ENCODE assay signal across 29 cellular contexts in genomic region chr11:30432716-30433115, GRCh38.
DNase-seq lines count a peak whose midpoint lies in the region; ATAC-seq, FAIRE-seq and TF ChIP-seq lines count a peak whose summit lies in the region.
"Had no signal": no experiment of that assay in that cellular context is flagged by ENCODE, and none has a peak within 500 bp of the region (broad histone marks: within the 10 kb centered on the region; RNA-seq: fewer than 3 reads in every experiment).

No MANE protein-coding gene starts in this region.

- no peak overlapping the region for H4K91ac ChIP-seq in trophoblast cell (ENCODE audit: low read depth, low read length)

- FAIRE-seq in GM19239 (lab: Jason Lieb, UNC), result no peak
- FAIRE-seq: GM12891, H1 had no signal

- H3K4me2 ChIP-seq in trophoblast cell (ENCODE audit: low read length), result no peak overlapping the region
- H3K4me2 ChIP-seq: PC-9 had no signal

- H3K79me2 ChIP-seq in trophoblast cell (ENCODE audit: control insufficient read depth, insufficient read depth, low read length, poor library complexity), result no peaks in the 10 kb centered on the region

- H3K14ac ChIP-seq in trophoblast cell (ENCODE audit: low read length), result no peak overlapping the region

- no peak overlapping the region for H2AFZ ChIP-seq in trophoblast cell (ENCODE audit: insufficient read depth, low read length, poor library complexity)
- H2AFZ ChIP-seq: PC-9 had no signal

- intact Hi-C loops in Right ventricle myocardium superior (cut with DNase I) (no loop called here), Right ventricle myocardium inferior (cut with DNase I) (loop anchor here (10.0 kb wide), 1 partner anchor 448 kb away; no protein-coding TSS in a partner anchor), ascending aorta (cut with DNase I) (loop anchor here (5.0 kb wide), 2 partner anchors 55 to 155 kb away; partner anchors contain the start of gene MPPED2)

- whole genome bisulfite sequencing in trophoblast cell (ENCODE audit: extremely low coverage, insufficient coverage, insufficient read length), result no CpG with 5 or more reads among the region's 2 CpGs

- H3K4me3 ChIP-seq in ascending aorta, result no peak overlapping the region
- H3K4me3 ChIP-seq in trophoblast cell (ENCODE audit: low read depth, low read length), result no peak overlapping the region
- peak overlapping the region; percentile 9 for H3K4me3 ChIP-seq in thoracic aorta
- H3K4me3 ChIP-seq: PC-9 had no signal

- H4K8ac ChIP-seq in trophoblast cell (ENCODE audit: low read depth, low read length), result no peak overlapping the region

- no peak overlapping the region for H2BK5ac ChIP-seq in trophoblast cell (ENCODE audit: low read depth, low read length, poor library complexity)

- H3K18ac ChIP-seq in trophoblast cell (ENCODE audit: low read length), result no peak overlapping the region

- H2BK12ac ChIP-seq in trophoblast cell (ENCODE audit: low read length), result no peak overlapping the region

- no peaks in the 10 kb centered on the region for H3K9me3 ChIP-seq in ascending aorta
- H3K9me3 ChIP-seq in trophoblast cell (ENCODE audit: insufficient read depth, low read depth, low read length), result no peaks in the 10 kb centered on the region
- H3K9me3 ChIP-seq in thoracic aorta, result no peaks in the 10 kb centered on the region
- H3K9me3 ChIP-seq: Caco-2 had no signal

- H3K27me3 ChIP-seq in ascending aorta, result no peaks in the 10 kb centered on the region
- no peaks in the 10 kb centered on the region for H3K27me3 ChIP-seq in trophoblast cell (ENCODE audit: insufficient read depth, low read length)
- H3K27me3 ChIP-seq in thoracic aorta (replicated peaks; ENCODE audit: insufficient read depth), result no peaks in the 10 kb centered on the region

- H3K36me3 ChIP-seq in ascending aorta (no peaks in the 10 kb centered on the region), trophoblast cell (ENCODE audit: control insufficient read depth in 1 of 2, insufficient read depth in 2 of 2, low read length in 2 of 2) (no peaks in the 10 kb centered on the region), thoracic aorta (no peaks in the 10 kb centered on the region)

- H3K4me1 ChIP-seq in ascending aorta (peaks cover 0 to 35% of the 10 kb centered on the region in 2 donors), trophoblast cell (ENCODE audit: control insufficient read depth in 1 of 2, insufficient read depth in 2 of 2, low read length in 2 of 2) (peaks cover 0 to 4% of the 10 kb centered on the region in 2 experiments), thoracic aorta (ENCODE audit: control insufficient read depth in 1 of 2, low read depth in 2 of 2) (peaks cover 35 to 60% of the 10 kb centered on the region in 2 donors)
- H3K4me1 ChIP-seq: Caco-2 had no signal

- no peak overlapping the region for H3K23ac ChIP-seq in trophoblast cell (ENCODE audit: low read length)

- H3K79me1 ChIP-seq in trophoblast cell (ENCODE audit: low read length), result no peaks in the 10 kb centered on the region

- no peak overlapping the region for H2BK120ac ChIP-seq in trophoblast cell (ENCODE audit: insufficient read depth, low read length, poor library complexity)

- DNase-seq in Right ventricle myocardium superior (no peak), Right ventricle myocardium inferior (ENCODE audit: missing footprints) (no peak), ascending aorta (ENCODE audit: low spot score in 2 of 2) (no peak), trophoblast cell (no peak), thoracic aorta (ENCODE audit: low spot score) (no peak), GM19239 (ENCODE audit: insufficient read length, low spot score) (no peak), germinal center (ENCODE audit: low spot score) (no peak)
- DNase-seq in activated CD8-positive, alpha-beta memory T cell treated with anti-CD3 and anti-CD28 coated beads, Interleukin-2, amount 50 U/mL, for 4 hours, result no peak
- DNase-seq: Caco-2; CD8-positive, alpha-beta T cell; DMS 273 treated with DMSO at 0.1 percent for 48 hours; DMS79 treated with DMSO at 0.1 percent for 48 hours; GF-D8; HCEC 1CT; KBM-7; MV-4-11; NCI-H1105 treated with DMSO at 0.1 percent for 48 hours; NCI-H146; NCI-H1930; NCI-H2107; NCI-H524; NCI-H774; NK-92 treated with Interleukin-12 subunit alpha and Interleukin-12 subunit beta, amount 100 ng/mL, for 24 hours; PC-9; SHP77 had no signal

- peak overlapping the region; percentile 22 for H3K9ac ChIP-seq in trophoblast cell (ENCODE audit: low read length)

- TF ChIP-seq CTCF in ascending aorta (IDR thresholded peaks at IDR 0.05), result no peak
- TF ChIP-seq CTCF in thoracic aorta (IDR thresholded peaks at IDR 0.05), result no peak

- no peak overlapping the region for H3K4ac ChIP-seq in trophoblast cell (ENCODE audit: low read depth, low read length)

- no peak overlapping the region for H2AK5ac ChIP-seq in trophoblast cell (ENCODE audit: low read length)

- ATAC-seq in Right ventricle myocardium superior (ENCODE audit: poor library complexity) (peak; percentile 23), Right ventricle myocardium inferior (no peak), thoracic aorta (ENCODE audit: insufficient number of reproducible peaks, low FRiP score, low read depth) (no peak)
- ATAC-seq: CD8-positive, alpha-beta T cell had no signal

- H3K27ac ChIP-seq in ascending aorta, result peak overlapping the region; percentile 77 to 80
- H3K27ac ChIP-seq in trophoblast cell (ENCODE audit: low read depth, low read length), result no peak overlapping the region
- peak overlapping the region; percentile 78 to 91 for H3K27ac ChIP-seq in thoracic aorta
- H3K27ac ChIP-seq: 22Rv1, C4-2B, PC-9 had no signal

- H4K12ac ChIP-seq in trophoblast cell (ENCODE audit: low read depth, low read length), result no peak overlapping the region
